In genomic region chr12:32443491-32443890, GRCh38 we compare ENCODE assay signal across 26 cellular contexts.
"Had no signal": no experiment of that assay in that cellular context is flagged by ENCODE, and none has a peak within 500 bp of the region (broad histone marks: within the 10 kb centered on the region; RNA-seq: fewer than 3 reads in every experiment).

No MANE protein-coding gene starts in this region.

- ATAC-seq: esophagus mucosa; gastrocnemius medialis; left ventricle myocardium superior; lower lobe of right lung; mucosa of descending colon; natural killer cell treated with Interleukin-12 subunit alpha and Interleukin-12 subunit beta and Interleukin-15 and Interleukin-18, amount 100 ng/mL, for 72 hours; pancreas; sciatic nerve; stimulated activated naive CD8-positive, alpha-beta T cell treated with anti-CD3 and anti-CD28 coated beads, Interleukin-15, amount 100 ng/mL, for 72 hours had no signal

- H3K4me3 ChIP-seq: dorsolateral prefrontal cortex, gastrocnemius medialis, lower lobe of right lung, mucosa of descending colon, pancreas, smooth muscle cell, suprapubic skin, transverse colon, vagina had no signal

- H3K27ac Mint-ChIP-seq: natural killer cell treated with Interleukin-12 subunit alpha and Interleukin-12 subunit beta and Interleukin-15 and Interleukin-18, amount 100 ng/mL, for 72 hours had no signal

- H3K9me3 Mint-ChIP-seq: naive B cell; natural killer cell treated with Interleukin-12 subunit alpha and Interleukin-12 subunit beta and Interleukin-15 and Interleukin-18, amount 100 ng/mL, for 72 hours; neural crest cell; stimulated activated naive CD8-positive, alpha-beta T cell treated with anti-CD3 and anti-CD28 coated beads, Interleukin-15, amount 100 ng/mL, for 72 hours had no signal

- H3K9me3 ChIP-seq: gastrocnemius medialis, lower lobe of right lung, mucosa of descending colon, neutrophil, pancreas, suprapubic skin, transverse colon, vagina had no signal

- H3K4me3 Mint-ChIP-seq: naive B cell; natural killer cell treated with Interleukin-12 subunit alpha and Interleukin-12 subunit beta and Interleukin-15 and Interleukin-18, amount 100 ng/mL, for 72 hours; neural crest cell; stimulated activated naive CD8-positive, alpha-beta T cell treated with anti-CD3 and anti-CD28 coated beads, Interleukin-15, amount 100 ng/mL, for 72 hours had no signal

- H3K36me3 ChIP-seq: gastrocnemius medialis, lower lobe of right lung, neutrophil, pancreas, suprapubic skin, transverse colon, vagina had no signal

- DNase-seq: dorsolateral prefrontal cortex; effector CD4-positive, alpha-beta T cell; foreskin fibroblast; gastrocnemius medialis; head of caudate nucleus; left ventricle myocardium superior; lower lobe of right lung; mucosa of descending colon; naive B cell; pancreas; stimulated activated CD4-positive, alpha-beta T cell treated with anti-CD3 and anti-CD28 coated beads, Interleukin-12 subunit alpha, Interleukin-12 subunit beta, amount 100 ng/mL, for 4 hours; stimulated activated CD4-positive, alpha-beta T cell treated with anti-CD3 and anti-CD28 coated beads, Interleukin-1b, Interleukin-23, amount 100 ng/mL, for 48 hours; stimulated activated CD4-positive, alpha-beta T cell treated with anti-CD3 and anti-CD28 coated beads, Interleukin-4, amount 100 ng/mL, for 1 hour; stimulated activated CD8-positive, alpha-beta memory T cell treated with anti-CD3 and anti-CD28 coated beads, Interleukin-4, amount 100 ng/mL, for 48 hours; stimulated activated naive CD8-positive, alpha-beta T cell treated with anti-CD3 and anti-CD28 coated beads, Interleukin-15, amount 100 ng/mL, for 72 hours; transverse colon had no signal

- H3K27ac ChIP-seq: dorsolateral prefrontal cortex, epithelial cell of prostate, gastrocnemius medialis, lower lobe of right lung, neutrophil, pancreas, suprapubic skin, transverse colon, vagina had no signal

- H3K4me1 Mint-ChIP-seq: naive B cell had no signal

- H3K27me3 ChIP-seq: dorsolateral prefrontal cortex, gastrocnemius medialis, neutrophil, pancreas, suprapubic skin, transverse colon, vagina had no signal

- FAIRE-seq: keratinocyte, pancreas had no signal

- H3K27me3 Mint-ChIP-seq: naive B cell; stimulated activated naive CD8-positive, alpha-beta T cell treated with anti-CD3 and anti-CD28 coated beads, Interleukin-15, amount 100 ng/mL, for 72 hours had no signal

- H3K4me2 ChIP-seq: smooth muscle cell had no signal

- H3K4me1 ChIP-seq: lower lobe of right lung, vagina had no signal

- H3K36me3 Mint-ChIP-seq: naive B cell; natural killer cell treated with Interleukin-12 subunit alpha and Interleukin-12 subunit beta and Interleukin-15 and Interleukin-18, amount 100 ng/mL, for 72 hours had no signal
